Comparison of ENCODE assay signal across 1 cellular context in the genomic region with DNA sequence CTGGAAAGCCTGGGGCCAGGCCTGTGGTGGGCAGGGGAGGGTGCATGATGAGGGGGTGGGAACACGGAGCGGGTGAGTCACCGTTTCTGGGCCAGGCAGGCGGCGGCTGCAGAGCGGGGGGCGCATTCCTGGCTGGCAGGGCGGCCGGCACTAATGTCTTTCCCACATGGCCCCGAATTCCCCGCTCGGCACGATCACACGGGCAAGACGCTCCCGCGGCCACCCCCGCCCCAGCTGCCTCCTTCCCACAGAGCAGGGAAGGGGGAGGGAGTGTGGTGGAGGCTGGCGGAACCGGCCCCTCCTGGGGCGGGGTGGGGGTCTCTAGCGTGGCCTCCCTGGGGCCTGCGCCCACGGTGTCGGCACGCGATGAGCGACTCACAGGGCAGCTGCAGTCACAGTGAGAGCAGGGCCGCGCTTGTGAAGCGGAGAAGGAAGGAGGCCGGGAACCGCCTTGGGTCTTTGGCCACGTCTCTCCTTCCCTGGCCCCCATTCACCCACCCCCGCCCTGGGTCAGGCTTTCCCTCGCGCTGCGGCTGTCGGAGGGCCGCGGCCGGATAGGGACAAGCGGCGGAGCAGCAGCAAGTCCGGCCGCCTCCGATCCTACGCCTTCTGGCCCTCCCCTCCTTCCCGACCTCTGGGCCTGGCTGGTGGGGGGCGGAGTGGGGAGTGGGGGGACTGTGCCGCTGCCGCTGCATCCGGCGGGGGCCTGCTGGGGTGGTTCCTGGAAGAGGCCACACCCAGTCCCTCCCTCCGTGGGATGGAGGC.
A peak's percentile ranks its signal among the peaks of the same experiment; 100 is the strongest.
TF ChIP-seq lines count a peak whose summit lies in the region.

No MANE protein-coding gene starts in this region.

TF ChIP-seq in K562, 482 proteins besides CTCF, POLR2A, EP300 and RAD21 (continued from another document and continues in another):
- TF ChIP-seq, protein P1, sequence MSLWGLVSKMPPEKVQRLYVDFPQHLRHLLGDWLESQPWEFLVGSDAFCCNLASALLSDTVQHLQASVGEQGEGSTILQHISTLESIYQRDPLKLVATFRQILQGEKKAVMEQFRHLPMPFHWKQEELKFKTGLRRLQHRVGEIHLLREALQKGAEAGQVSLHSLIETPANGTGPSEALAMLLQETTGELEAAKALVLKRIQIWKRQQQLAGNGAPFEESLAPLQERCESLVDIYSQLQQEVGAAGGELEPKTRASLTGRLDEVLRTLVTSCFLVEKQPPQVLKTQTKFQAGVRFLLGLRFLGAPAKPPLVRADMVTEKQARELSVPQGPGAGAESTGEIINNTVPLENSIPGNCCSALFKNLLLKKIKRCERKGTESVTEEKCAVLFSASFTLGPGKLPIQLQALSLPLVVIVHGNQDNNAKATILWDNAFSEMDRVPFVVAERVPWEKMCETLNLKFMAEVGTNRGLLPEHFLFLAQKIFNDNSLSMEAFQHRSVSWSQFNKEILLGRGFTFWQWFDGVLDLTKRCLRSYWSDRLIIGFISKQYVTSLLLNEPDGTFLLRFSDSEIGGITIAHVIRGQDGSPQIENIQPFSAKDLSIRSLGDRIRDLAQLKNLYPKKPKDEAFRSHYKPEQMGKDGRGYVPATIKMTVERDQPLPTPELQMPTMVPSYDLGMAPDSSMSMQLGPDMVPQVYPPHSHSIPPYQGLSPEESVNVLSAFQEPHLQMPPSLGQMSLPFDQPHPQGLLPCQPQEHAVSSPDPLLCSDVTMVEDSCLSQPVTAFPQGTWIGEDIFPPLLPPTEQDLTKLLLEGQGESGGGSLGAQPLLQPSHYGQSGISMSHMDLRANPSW (CRISPR knock-in tag; IDR thresholded peaks at IDR 0.05): no peak
- TF ChIP-seq ATF1 (CRISPR knock-in tag; IDR thresholded peaks at IDR 0.05): no peak
- no peak for TF ChIP-seq ATF1 (tag; IDR thresholded peaks at IDR 0.05)
- no peak for TF ChIP-seq BRCA1 (IDR thresholded peaks at IDR 0.05)
- no peak for TF ChIP-seq BRCA1 (CRISPR knock-in tag; IDR thresholded peaks at IDR 0.05)
- peak; percentile 85 for TF ChIP-seq ZFX (CRISPR knock-in tag; IDR thresholded peaks at IDR 0.05)
- TF ChIP-seq, protein P2, sequence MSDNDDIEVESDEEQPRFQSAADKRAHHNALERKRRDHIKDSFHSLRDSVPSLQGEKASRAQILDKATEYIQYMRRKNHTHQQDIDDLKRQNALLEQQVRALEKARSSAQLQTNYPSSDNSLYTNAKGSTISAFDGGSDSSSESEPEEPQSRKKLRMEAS (CRISPR knock-in tag; IDR thresholded peaks at IDR 0.05): no peak; the same call in 1 of the 2 replicates
- no peak for TF ChIP-seq FOXK2 (conservative IDR thresholded peaks at IDR 0.05 in 1 of 2, IDR thresholded peaks at IDR 0.05 in 1 of 2; ENCODE audit: low read depth in 2 of 2)
- no peak for TF ChIP-seq STAT5A (IDR thresholded peaks at IDR 0.05; ENCODE audit: borderline replicate concordance, low read length)
- TF ChIP-seq, protein P3, sequence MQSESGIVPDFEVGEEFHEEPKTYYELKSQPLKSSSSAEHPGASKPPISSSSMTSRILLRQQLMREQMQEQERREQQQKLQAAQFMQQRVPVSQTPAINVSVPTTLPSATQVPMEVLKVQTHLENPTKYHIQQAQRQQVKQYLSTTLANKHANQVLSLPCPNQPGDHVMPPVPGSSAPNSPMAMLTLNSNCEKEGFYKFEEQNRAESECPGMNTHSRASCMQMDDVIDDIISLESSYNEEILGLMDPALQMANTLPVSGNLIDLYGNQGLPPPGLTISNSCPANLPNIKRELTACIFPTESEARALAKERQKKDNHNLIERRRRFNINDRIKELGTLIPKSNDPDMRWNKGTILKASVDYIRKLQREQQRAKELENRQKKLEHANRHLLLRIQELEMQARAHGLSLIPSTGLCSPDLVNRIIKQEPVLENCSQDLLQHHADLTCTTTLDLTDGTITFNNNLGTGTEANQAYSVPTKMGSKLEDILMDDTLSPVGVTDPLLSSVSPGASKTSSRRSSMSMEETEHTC (IDR thresholded peaks at IDR 0.05): 0 out of 2 replicates have a peak, but pooled peaks have one; percentile 33
- no peak for TF ChIP-seq CEBPB (tag; IDR thresholded peaks at IDR 0.05)
- TF ChIP-seq NCOR1 (IDR thresholded peaks at IDR 0.05): 0 out of 2 replicates have a peak, but pooled peaks have one; percentile 12
- TF ChIP-seq ZNF75A (CRISPR knock-in tag; IDR thresholded peaks at IDR 0.05): no peak
- TF ChIP-seq ZNF24 (IDR thresholded peaks at IDR 0.05): no peak
- TF ChIP-seq, protein P4, sequence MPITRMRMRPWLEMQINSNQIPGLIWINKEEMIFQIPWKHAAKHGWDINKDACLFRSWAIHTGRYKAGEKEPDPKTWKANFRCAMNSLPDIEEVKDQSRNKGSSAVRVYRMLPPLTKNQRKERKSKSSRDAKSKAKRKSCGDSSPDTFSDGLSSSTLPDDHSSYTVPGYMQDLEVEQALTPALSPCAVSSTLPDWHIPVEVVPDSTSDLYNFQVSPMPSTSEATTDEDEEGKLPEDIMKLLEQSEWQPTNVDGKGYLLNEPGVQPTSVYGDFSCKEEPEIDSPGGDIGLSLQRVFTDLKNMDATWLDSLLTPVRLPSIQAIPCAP (CRISPR knock-in tag; IDR thresholded peaks at IDR 0.05; ENCODE audit: borderline replicate concordance): no peak
- TF ChIP-seq, protein P5, sequence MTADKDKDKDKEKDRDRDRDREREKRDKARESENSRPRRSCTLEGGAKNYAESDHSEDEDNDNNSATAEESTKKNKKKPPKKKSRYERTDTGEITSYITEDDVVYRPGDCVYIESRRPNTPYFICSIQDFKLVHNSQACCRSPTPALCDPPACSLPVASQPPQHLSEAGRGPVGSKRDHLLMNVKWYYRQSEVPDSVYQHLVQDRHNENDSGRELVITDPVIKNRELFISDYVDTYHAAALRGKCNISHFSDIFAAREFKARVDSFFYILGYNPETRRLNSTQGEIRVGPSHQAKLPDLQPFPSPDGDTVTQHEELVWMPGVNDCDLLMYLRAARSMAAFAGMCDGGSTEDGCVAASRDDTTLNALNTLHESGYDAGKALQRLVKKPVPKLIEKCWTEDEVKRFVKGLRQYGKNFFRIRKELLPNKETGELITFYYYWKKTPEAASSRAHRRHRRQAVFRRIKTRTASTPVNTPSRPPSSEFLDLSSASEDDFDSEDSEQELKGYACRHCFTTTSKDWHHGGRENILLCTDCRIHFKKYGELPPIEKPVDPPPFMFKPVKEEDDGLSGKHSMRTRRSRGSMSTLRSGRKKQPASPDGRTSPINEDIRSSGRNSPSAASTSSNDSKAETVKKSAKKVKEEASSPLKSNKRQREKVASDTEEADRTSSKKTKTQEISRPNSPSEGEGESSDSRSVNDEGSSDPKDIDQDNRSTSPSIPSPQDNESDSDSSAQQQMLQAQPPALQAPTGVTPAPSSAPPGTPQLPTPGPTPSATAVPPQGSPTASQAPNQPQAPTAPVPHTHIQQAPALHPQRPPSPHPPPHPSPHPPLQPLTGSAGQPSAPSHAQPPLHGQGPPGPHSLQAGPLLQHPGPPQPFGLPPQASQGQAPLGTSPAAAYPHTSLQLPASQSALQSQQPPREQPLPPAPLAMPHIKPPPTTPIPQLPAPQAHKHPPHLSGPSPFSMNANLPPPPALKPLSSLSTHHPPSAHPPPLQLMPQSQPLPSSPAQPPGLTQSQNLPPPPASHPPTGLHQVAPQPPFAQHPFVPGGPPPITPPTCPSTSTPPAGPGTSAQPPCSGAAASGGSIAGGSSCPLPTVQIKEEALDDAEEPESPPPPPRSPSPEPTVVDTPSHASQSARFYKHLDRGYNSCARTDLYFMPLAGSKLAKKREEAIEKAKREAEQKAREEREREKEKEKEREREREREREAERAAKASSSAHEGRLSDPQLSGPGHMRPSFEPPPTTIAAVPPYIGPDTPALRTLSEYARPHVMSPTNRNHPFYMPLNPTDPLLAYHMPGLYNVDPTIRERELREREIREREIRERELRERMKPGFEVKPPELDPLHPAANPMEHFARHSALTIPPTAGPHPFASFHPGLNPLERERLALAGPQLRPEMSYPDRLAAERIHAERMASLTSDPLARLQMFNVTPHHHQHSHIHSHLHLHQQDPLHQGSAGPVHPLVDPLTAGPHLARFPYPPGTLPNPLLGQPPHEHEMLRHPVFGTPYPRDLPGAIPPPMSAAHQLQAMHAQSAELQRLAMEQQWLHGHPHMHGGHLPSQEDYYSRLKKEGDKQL (CRISPR knock-in tag; IDR thresholded peaks at IDR 0.05; ENCODE audit: borderline replicate concordance): no peak
- TF ChIP-seq ZNF165 (CRISPR knock-in tag; IDR thresholded peaks at IDR 0.05; ENCODE audit: borderline replicate concordance): no peak
- TF ChIP-seq, protein P6, sequence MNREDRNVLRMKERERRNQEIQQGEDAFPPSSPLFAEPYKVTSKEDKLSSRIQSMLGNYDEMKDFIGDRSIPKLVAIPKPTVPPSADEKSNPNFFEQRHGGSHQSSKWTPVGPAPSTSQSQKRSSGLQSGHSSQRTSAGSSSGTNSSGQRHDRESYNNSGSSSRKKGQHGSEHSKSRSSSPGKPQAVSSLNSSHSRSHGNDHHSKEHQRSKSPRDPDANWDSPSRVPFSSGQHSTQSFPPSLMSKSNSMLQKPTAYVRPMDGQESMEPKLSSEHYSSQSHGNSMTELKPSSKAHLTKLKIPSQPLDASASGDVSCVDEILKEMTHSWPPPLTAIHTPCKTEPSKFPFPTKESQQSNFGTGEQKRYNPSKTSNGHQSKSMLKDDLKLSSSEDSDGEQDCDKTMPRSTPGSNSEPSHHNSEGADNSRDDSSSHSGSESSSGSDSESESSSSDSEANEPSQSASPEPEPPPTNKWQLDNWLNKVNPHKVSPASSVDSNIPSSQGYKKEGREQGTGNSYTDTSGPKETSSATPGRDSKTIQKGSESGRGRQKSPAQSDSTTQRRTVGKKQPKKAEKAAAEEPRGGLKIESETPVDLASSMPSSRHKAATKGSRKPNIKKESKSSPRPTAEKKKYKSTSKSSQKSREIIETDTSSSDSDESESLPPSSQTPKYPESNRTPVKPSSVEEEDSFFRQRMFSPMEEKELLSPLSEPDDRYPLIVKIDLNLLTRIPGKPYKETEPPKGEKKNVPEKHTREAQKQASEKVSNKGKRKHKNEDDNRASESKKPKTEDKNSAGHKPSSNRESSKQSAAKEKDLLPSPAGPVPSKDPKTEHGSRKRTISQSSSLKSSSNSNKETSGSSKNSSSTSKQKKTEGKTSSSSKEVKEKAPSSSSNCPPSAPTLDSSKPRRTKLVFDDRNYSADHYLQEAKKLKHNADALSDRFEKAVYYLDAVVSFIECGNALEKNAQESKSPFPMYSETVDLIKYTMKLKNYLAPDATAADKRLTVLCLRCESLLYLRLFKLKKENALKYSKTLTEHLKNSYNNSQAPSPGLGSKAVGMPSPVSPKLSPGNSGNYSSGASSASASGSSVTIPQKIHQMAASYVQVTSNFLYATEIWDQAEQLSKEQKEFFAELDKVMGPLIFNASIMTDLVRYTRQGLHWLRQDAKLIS (CRISPR knock-in tag; IDR thresholded peaks at IDR 0.05): peak; percentile 60; the same call in 1 of the 2 replicates
- TF ChIP-seq SOX6 (IDR thresholded peaks at IDR 0.05): no peak
- no peak for TF ChIP-seq TAF15 (IDR thresholded peaks at IDR 0.05; ENCODE audit: low read depth, low read length)
- TF ChIP-seq ETV6 (IDR thresholded peaks at IDR 0.05; ENCODE audit: borderline replicate concordance in 1 of 2, low read depth in 2 of 2, low read length in 1 of 2): no peak
- TF ChIP-seq ETV6 (CRISPR knock-in tag; IDR thresholded peaks at IDR 0.05; ENCODE audit: borderline replicate concordance): no peak
- no peak for TF ChIP-seq ZNF124 (CRISPR knock-in tag; IDR thresholded peaks at IDR 0.05)
- TF ChIP-seq, protein P7, sequence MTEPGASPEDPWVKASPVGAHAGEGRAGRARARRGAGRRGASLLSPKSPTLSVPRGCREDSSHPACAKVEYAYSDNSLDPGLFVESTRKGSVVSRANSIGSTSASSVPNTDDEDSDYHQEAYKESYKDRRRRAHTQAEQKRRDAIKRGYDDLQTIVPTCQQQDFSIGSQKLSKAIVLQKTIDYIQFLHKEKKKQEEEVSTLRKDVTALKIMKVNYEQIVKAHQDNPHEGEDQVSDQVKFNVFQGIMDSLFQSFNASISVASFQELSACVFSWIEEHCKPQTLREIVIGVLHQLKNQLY (CRISPR knock-in tag; conservative IDR thresholded peaks at IDR 0.05): no peak
- peak; percentile 60; the same call in 1 of the 2 replicates for TF ChIP-seq GATAD2B (IDR thresholded peaks at IDR 0.05; ENCODE audit: borderline replicate concordance)
- TF ChIP-seq SMAD1 (IDR thresholded peaks at IDR 0.05; ENCODE audit: low read depth, low read length, partially characterized antibody): peak; percentile 18
- no peak for TF ChIP-seq ZNF764 (CRISPR knock-in tag; IDR thresholded peaks at IDR 0.05; ENCODE audit: low read depth)
- no peak for TF ChIP-seq HDGF (IDR thresholded peaks at IDR 0.05)
- no peak for TF ChIP-seq NEUROD1 (IDR thresholded peaks at IDR 0.05; ENCODE audit: borderline replicate concordance, low read depth, low read length, partially characterized antibody)
- TF ChIP-seq KDM5B (IDR thresholded peaks at IDR 0.05; ENCODE audit: insufficient replicate concordance, low read depth, low read length): peak; percentile 53
- no peak for TF ChIP-seq ZNF311 (CRISPR knock-in tag; IDR thresholded peaks at IDR 0.05)
- no peak for TF ChIP-seq RBM25 (IDR thresholded peaks at IDR 0.05; ENCODE audit: low read depth, low read length, severe bottlenecking)
- TF ChIP-seq ZNF384 (IDR thresholded peaks at IDR 0.05; ENCODE audit: low read depth, low read length): no peak
- peak; percentile 72 for TF ChIP-seq GABPA (tag; conservative IDR thresholded peaks at IDR 0.05; ENCODE audit: low read depth)
- TF ChIP-seq ZNF41 (CRISPR knock-in tag; conservative IDR thresholded peaks at IDR 0.05): no peak
- TF ChIP-seq ZNF696 (CRISPR knock-in tag; conservative IDR thresholded peaks at IDR 0.05): no peak
- TF ChIP-seq PTRF (tag; IDR thresholded peaks at IDR 0.05): no peak
- TF ChIP-seq HNRNPH1 (optimal IDR thresholded peaks at IDR 0.05; ENCODE audit: low read depth, low read length): no peak
- no peak for TF ChIP-seq PHTF2 (CRISPR knock-in tag; IDR thresholded peaks at IDR 0.05)
- no peak for TF ChIP-seq FOXJ3 (CRISPR knock-in tag; IDR thresholded peaks at IDR 0.05)
- TF ChIP-seq GTF2F1 (IDR thresholded peaks at IDR 0.05; ENCODE audit: low read depth, low read length): no peak
- no peak for TF ChIP-seq KAT2B (IDR thresholded peaks at IDR 0.05; ENCODE audit: low read depth, low read length)
- TF ChIP-seq HNRNPUL1 (IDR thresholded peaks at IDR 0.05; ENCODE audit: low read length): no peak
- TF ChIP-seq EGR1 (conservative IDR thresholded peaks at IDR 0.05): peak; percentile 87
- peak; percentile 35; the same call in 1 of the 2 replicates for TF ChIP-seq SMARCA4 (IDR thresholded peaks at IDR 0.05)
- TF ChIP-seq, protein P8, sequence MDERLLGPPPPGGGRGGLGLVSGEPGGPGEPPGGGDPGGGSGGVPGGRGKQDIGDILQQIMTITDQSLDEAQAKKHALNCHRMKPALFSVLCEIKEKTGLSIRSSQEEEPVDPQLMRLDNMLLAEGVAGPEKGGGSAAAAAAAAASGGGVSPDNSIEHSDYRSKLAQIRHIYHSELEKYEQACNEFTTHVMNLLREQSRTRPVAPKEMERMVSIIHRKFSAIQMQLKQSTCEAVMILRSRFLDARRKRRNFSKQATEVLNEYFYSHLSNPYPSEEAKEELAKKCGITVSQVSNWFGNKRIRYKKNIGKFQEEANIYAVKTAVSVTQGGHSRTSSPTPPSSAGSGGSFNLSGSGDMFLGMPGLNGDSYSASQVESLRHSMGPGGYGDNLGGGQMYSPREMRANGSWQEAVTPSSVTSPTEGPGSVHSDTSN (CRISPR knock-in tag; IDR thresholded peaks at IDR 0.05; ENCODE audit: low read depth): no peak
- TF ChIP-seq, protein P8 (tag; conservative IDR thresholded peaks at IDR 0.05; ENCODE audit: low read depth): no peak
